13 cellular contexts compared by ENCODE assay signal in the genomic region with DNA sequence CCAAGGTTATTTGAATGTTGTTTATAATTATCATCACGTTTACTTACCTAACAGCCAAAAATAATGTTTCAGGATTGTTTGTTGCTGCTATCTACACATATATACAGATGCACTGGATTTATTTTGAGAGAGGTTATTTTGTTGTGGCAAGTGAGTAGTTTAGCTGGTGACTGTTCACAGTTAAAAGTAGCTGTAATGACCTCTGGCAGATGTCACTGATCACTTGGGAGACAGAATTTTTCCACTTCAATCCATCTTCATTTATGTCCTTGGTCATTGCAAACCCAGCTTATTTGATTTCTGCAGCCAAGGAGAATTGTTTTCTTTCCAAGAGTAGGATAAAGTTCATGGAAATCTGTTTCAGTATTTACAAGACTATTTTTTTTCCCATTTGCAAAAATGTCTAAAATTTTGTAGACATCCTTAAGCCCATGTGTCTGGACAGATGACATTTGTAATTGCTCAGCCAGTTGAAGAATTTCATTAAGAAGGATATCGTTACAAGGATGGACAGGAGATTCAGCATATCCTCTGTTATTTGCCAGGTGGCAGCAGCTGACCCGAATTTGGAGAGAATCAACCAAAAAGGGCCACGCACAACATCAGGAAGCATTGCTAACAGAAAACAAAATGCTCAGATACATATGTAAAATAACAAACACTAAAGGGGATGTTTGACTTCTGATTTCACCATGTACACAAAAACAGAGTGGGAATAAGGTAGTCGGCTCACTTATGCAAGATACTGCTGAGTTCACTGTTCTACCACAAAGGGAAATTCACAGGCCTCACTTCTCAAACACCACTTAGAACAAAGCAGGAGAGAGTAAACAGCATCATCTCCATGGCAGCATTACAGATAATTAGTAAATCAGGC.
DNase-seq lines count a peak whose midpoint lies in the region; ATAC-seq and TF ChIP-seq lines count a peak whose summit lies in the region.
"Had no signal": no experiment of that assay in that cellular context is flagged by ENCODE, and none has a peak within 500 bp of the region (broad histone marks: within the 10 kb centered on the region; RNA-seq: fewer than 3 reads in every experiment).

No MANE protein-coding gene starts in this region.

- H3K4me1 Mint-ChIP-seq in activated CD4-positive, alpha-beta T cell treated with anti-CD3 and anti-CD28 coated beads, Interleukin-2, amount 10 ng/mL, durations not matched to agents 7 days and 5 days = peaks cover 50% of the 10 kb centered on the region
- H3K4me1 Mint-ChIP-seq in central memory CD8-positive, alpha-beta T cell = peaks cover 28% of the 10 kb centered on the region
- H3K4me1 Mint-ChIP-seq in progenitor cell of endocrine pancreas (ENCODE audit: low read depth) = peaks cover 34% of the 10 kb centered on the region

- no peak overlapping the region for H3K4me3 ChIP-seq in SJCRH30

- H3K36me3 Mint-ChIP-seq in activated CD4-positive, alpha-beta T cell treated with anti-CD3 and anti-CD28 coated beads, Interleukin-2, amount 10 ng/mL, durations not matched to agents 7 days and 5 days (ENCODE audit: low read depth) = peaks cover 61% of the 10 kb centered on the region
- peaks cover 22% of the 10 kb centered on the region for H3K36me3 Mint-ChIP-seq in central memory CD8-positive, alpha-beta T cell (ENCODE audit: insufficient read depth)
- H3K36me3 Mint-ChIP-seq in progenitor cell of endocrine pancreas (ENCODE audit: insufficient read depth) = peaks cover 8% of the 10 kb centered on the region

- peak; percentile 91 for ATAC-seq in central memory CD8-positive, alpha-beta T cell (replicated peaks; ENCODE audit: extremely low read depth, poor library complexity, severe bottlenecking)
- ATAC-seq in HG03280 (IDR thresholded peaks at IDR 0.05; ENCODE audit: unreplicated experiment) (no peak), esophagus mucosa (no peak)

- no peak overlapping the region for H3K4me3 Mint-ChIP-seq in activated CD4-positive, alpha-beta T cell treated with anti-CD3 and anti-CD28 coated beads, Interleukin-2, amount 10 ng/mL, durations not matched to agents 7 days and 5 days
- no peak overlapping the region for H3K4me3 Mint-ChIP-seq in central memory CD8-positive, alpha-beta T cell
- H3K4me3 Mint-ChIP-seq in progenitor cell of endocrine pancreas (ENCODE audit: low read depth) = peak overlapping the region; percentile 27

- CTCF ChIA-PET in activated CD4-positive, alpha-beta T cell treated with anti-CD3 and anti-CD28 coated beads, Interleukin-2, amount 10 ng/mL, durations not matched to agents 7 days and 5 days (lab: Charles Lee) = interaction anchor here (1.6 kb wide), 1 partner anchor 10 kb away, joined by 4 read pairs; no protein-coding TSS in a partner anchor

- H3K4me1 ChIP-seq in SJCRH30 = peaks cover 4% of the 10 kb centered on the region

- POLR2A ChIA-PET in activated CD4-positive, alpha-beta T cell treated with anti-CD3 and anti-CD28 coated beads, Interleukin-2, amount 10 ng/mL, durations not matched to agents 7 days and 5 days (lab: Charles Lee) = no interaction called here

- H3K27ac ChIP-seq in SJCRH30 = no peak overlapping the region

- no peak for TF ChIP-seq CTCF in progenitor cell of endocrine pancreas (IDR thresholded peaks at IDR 0.05; ENCODE audit: unreplicated experiment)

- H3K27ac Mint-ChIP-seq in activated CD4-positive, alpha-beta T cell treated with anti-CD3 and anti-CD28 coated beads, Interleukin-2, amount 10 ng/mL, durations not matched to agents 7 days and 5 days = peak overlapping the region; percentile 64
- H3K27ac Mint-ChIP-seq in central memory CD8-positive, alpha-beta T cell (ENCODE audit: low read depth) = peak overlapping the region; percentile 86
- peak overlapping the region; percentile 91 for H3K27ac Mint-ChIP-seq in progenitor cell of endocrine pancreas

- peaks cover 6% of the 10 kb centered on the region for H3K9me3 Mint-ChIP-seq in activated CD4-positive, alpha-beta T cell treated with anti-CD3 and anti-CD28 coated beads, Interleukin-2, amount 10 ng/mL, durations not matched to agents 7 days and 5 days
- H3K9me3 Mint-ChIP-seq in central memory CD8-positive, alpha-beta T cell = no peaks in the 10 kb centered on the region
- H3K9me3 Mint-ChIP-seq in progenitor cell of endocrine pancreas (ENCODE audit: low read depth) = no peaks in the 10 kb centered on the region

- peak; percentile 18 for DNase-seq in activated CD4-positive, alpha-beta T cell treated with anti-CD3 and anti-CD28 coated beads, Interleukin-2, amount 10 ng/mL, durations not matched to agents 7 days and 5 days
- no peak for DNase-seq in activated CD4-positive, alpha-beta T cell treated with anti-CD3 and anti-CD28 coated beads for 48 hours
- DNase-seq in NCI-H510A treated with DMSO at 0.1 percent for 48 hours (lab: John Stamatoyannopoulos, UW) = peak; percentile 68
- DNase-seq in central memory CD8-positive, alpha-beta T cell (ENCODE audit: low spot score in 2 of 2) = no peak
- no peak for DNase-seq in progenitor cell of endocrine pancreas (ENCODE audit: low spot score, unreplicated experiment)
- DNase-seq in SJCRH30 = no peak
- DNase-seq: activated CD4-positive, alpha-beta T cell treated with anti-CD3 and anti-CD28 coated beads, Interleukin-2, amount 50 U/mL, for 1 hour; GDM1; kidney glomerular epithelial cell; posterior cingulate gyrus; trophoblast cell had no signal

- H3K27me3 ChIP-seq in SJCRH30 = no peaks in the 10 kb centered on the region

- no peaks in the 10 kb centered on the region for H3K27me3 Mint-ChIP-seq in activated CD4-positive, alpha-beta T cell treated with anti-CD3 and anti-CD28 coated beads, Interleukin-2, amount 10 ng/mL, durations not matched to agents 7 days and 5 days
- no peaks in the 10 kb centered on the region for H3K27me3 Mint-ChIP-seq in central memory CD8-positive, alpha-beta T cell
- no peaks in the 10 kb centered on the region for H3K27me3 Mint-ChIP-seq in progenitor cell of endocrine pancreas

- H3K9me3 ChIP-seq in SJCRH30 (replicated peaks) = no peaks in the 10 kb centered on the region

- H3K36me3 ChIP-seq in SJCRH30 = no peaks in the 10 kb centered on the region

Comparison
In these comparisons a context has a peak if more than half of its experiments do, and no peak if none do; other contexts are left out.
1. DNase-seq: peak in activated CD4-positive, alpha-beta T cell treated with anti-CD3 and anti-CD28 coated beads, Interleukin-2, amount 10 ng/mL, durations not matched to agents 7 days and 5 days (single experiment) and NCI-H510A treated with DMSO at 0.1 percent for 48 hours (single experiment); none in activated CD4-positive, alpha-beta T cell treated with anti-CD3 and anti-CD28 coated beads for 48 hours (single experiment), central memory CD8-positive, alpha-beta T cell (0 of 2), progenitor cell of endocrine pancreas (single experiment) and SJCRH30 (0 of 2).
2. Peak in every context shown above with its lines, with median percentiles within 50 percentile points of each other: H3K27ac Mint-ChIP-seq.